In genomic region chr3:68666409-68667193, GRCh38 we compare ENCODE assay signal across 17 cellular contexts.
DNase-seq lines count a peak whose midpoint lies in the region; ATAC-seq lines count a peak whose summit lies in the region.
"Had no signal": no experiment of that assay in that cellular context is flagged by ENCODE, and none has a peak within 500 bp of the region (broad histone marks: within the 10 kb centered on the region; RNA-seq: fewer than 3 reads in every experiment).

No MANE protein-coding gene starts in this region.

- H3K27ac ChIP-seq in HUES48 (ENCODE audit: low read depth, low read length) (peak overlapping the region; percentile 81), mesenchymal stem cell (ENCODE audit: low read length, poor library complexity, severe bottlenecking) (no peak overlapping the region)
- H3K27ac ChIP-seq: suprapubic skin had no signal

- no peak overlapping the region for H4K8ac ChIP-seq in mesenchymal stem cell (ENCODE audit: low read length)

- H3K4me3 ChIP-seq in HUES48 (ENCODE audit: low read depth, low read length) (no peak overlapping the region), mesenchymal stem cell (ENCODE audit: insufficient read depth in 1 of 2, low read depth in 1 of 2, low read length in 2 of 2) (no peak overlapping the region)
- H3K4me3 ChIP-seq: suprapubic skin had no signal

- H3K4me1 ChIP-seq in HUES48 (ENCODE audit: control insufficient read depth, insufficient read depth, low read length) = peaks cover 19% of the 10 kb centered on the region
- H3K4me1 ChIP-seq in mesenchymal stem cell (ENCODE audit: control insufficient read depth, insufficient read depth, low read depth, low read length) = no peaks in the 10 kb centered on the region
- H3K4me1 ChIP-seq: suprapubic skin had no signal

- no peak overlapping the region for H2BK5ac ChIP-seq in mesenchymal stem cell (ENCODE audit: low read depth, low read length, poor library complexity, severe bottlenecking)

- H2AFZ ChIP-seq in mesenchymal stem cell (ENCODE audit: low read depth, low read length) = no peak overlapping the region

- H3K9ac ChIP-seq in HUES48 (ENCODE audit: low read depth, low read length) = no peak overlapping the region
- no peak overlapping the region for H3K9ac ChIP-seq in mesenchymal stem cell (ENCODE audit: low read length)

- no peak overlapping the region for H3K4me2 ChIP-seq in mesenchymal stem cell (ENCODE audit: low read length, poor library complexity, severe bottlenecking)

- H2BK120ac ChIP-seq in mesenchymal stem cell (ENCODE audit: low read depth, low read length) = no peak overlapping the region

- WGBS in mesenchymal stem cell = 67% methylated on average over 4 of the region's 4 CpGs

- H3K36me3 ChIP-seq in HUES48 (ENCODE audit: control insufficient read depth, insufficient read depth, low read length) = no peaks in the 10 kb centered on the region
- no peaks in the 10 kb centered on the region for H3K36me3 ChIP-seq in mesenchymal stem cell (ENCODE audit: control insufficient read depth in 1 of 2, insufficient read depth in 2 of 2, low read depth in 1 of 2, low read length in 2 of 2)
- H3K36me3 ChIP-seq: suprapubic skin had no signal

- peak; percentile 5 for DNase-seq in astrocyte of the hippocampus (ENCODE audit: low read depth, low spot score)
- DNase-seq in mesenchymal stem cell = peak; percentile 33
- peak; percentile 13 for DNase-seq in stromal cell of bone marrow (ENCODE audit: low read depth)
- no peak for DNase-seq in amygdala (lab: John Stamatoyannopoulos, UW)
- no peak for DNase-seq in activated T-cell treated with anti-CD3 and anti-CD28 coated beads, Interleukin-2, amount 50 U/mL, for 48 hours
- DNase-seq: activated B cell treated with CpG ODN at 0.5 μM for 24 hours; activated CD4-positive, alpha-beta memory T cell treated with anti-CD3 and anti-CD28 coated beads for 36 hours; anterior cingulate cortex; cerebellar nuclear complex; effector memory CD4-positive, alpha-beta T cell; KBM-7; NCI-H146; NCI-H2171 had no signal

- H2AK5ac ChIP-seq in mesenchymal stem cell (ENCODE audit: low read length, severe bottlenecking) = no peak overlapping the region

- H3K9me3 ChIP-seq in HUES48 (ENCODE audit: control insufficient read depth, insufficient read depth, low read length) = no peaks in the 10 kb centered on the region
- no peaks in the 10 kb centered on the region for H3K9me3 ChIP-seq in mesenchymal stem cell (ENCODE audit: control insufficient read depth, low read length)
- H3K9me3 ChIP-seq: suprapubic skin had no signal

- H4K91ac ChIP-seq in mesenchymal stem cell (ENCODE audit: low read length) = no peak overlapping the region

- no peak for ATAC-seq in GM18511 (IDR thresholded peaks at IDR 0.05; ENCODE audit: unreplicated experiment)
- ATAC-seq: Panc1 had no signal

- H3K4ac ChIP-seq in mesenchymal stem cell (ENCODE audit: low read depth in 1 of 2, low read length in 2 of 2) = no peak overlapping the region

- H2BK15ac ChIP-seq in mesenchymal stem cell (ENCODE audit: low read depth, poor library complexity, severe bottlenecking) = no peak overlapping the region

- H3K18ac ChIP-seq in mesenchymal stem cell (ENCODE audit: low read depth in 1 of 2, low read length in 2 of 2) = no peak overlapping the region

- no peak overlapping the region for H2BK12ac ChIP-seq in mesenchymal stem cell (ENCODE audit: low read length in 2 of 2)

- H3K23ac ChIP-seq in mesenchymal stem cell (ENCODE audit: low read length in 2 of 2) = no peak overlapping the region

- no peak overlapping the region for H3K14ac ChIP-seq in mesenchymal stem cell (ENCODE audit: low read length in 2 of 2)

- no peaks in the 10 kb centered on the region for H3K79me1 ChIP-seq in mesenchymal stem cell (replicated peaks; ENCODE audit: low read length, poor library complexity, severe bottlenecking)

- no peaks in the 10 kb centered on the region for H3K27me3 ChIP-seq in HUES48 (ENCODE audit: control insufficient read depth, insufficient read depth, low read length)
- no peaks in the 10 kb centered on the region for H3K27me3 ChIP-seq in mesenchymal stem cell (ENCODE audit: control insufficient read depth in 1 of 2, insufficient read depth in 1 of 2, low read length in 2 of 2)
- H3K27me3 ChIP-seq: suprapubic skin had no signal

Comparison
In these comparisons a context has a peak if more than half of its experiments do, and no peak if none do; other contexts are left out.
1. DNase-seq: peak in astrocyte of the hippocampus (single experiment), mesenchymal stem cell (single experiment) and stromal cell of bone marrow (single experiment); none in amygdala (0 of 56) and activated T-cell treated with anti-CD3 and anti-CD28 coated beads, Interleukin-2, amount 50 U/mL, for 48 hours (0 of 2).